In the genomic region with DNA sequence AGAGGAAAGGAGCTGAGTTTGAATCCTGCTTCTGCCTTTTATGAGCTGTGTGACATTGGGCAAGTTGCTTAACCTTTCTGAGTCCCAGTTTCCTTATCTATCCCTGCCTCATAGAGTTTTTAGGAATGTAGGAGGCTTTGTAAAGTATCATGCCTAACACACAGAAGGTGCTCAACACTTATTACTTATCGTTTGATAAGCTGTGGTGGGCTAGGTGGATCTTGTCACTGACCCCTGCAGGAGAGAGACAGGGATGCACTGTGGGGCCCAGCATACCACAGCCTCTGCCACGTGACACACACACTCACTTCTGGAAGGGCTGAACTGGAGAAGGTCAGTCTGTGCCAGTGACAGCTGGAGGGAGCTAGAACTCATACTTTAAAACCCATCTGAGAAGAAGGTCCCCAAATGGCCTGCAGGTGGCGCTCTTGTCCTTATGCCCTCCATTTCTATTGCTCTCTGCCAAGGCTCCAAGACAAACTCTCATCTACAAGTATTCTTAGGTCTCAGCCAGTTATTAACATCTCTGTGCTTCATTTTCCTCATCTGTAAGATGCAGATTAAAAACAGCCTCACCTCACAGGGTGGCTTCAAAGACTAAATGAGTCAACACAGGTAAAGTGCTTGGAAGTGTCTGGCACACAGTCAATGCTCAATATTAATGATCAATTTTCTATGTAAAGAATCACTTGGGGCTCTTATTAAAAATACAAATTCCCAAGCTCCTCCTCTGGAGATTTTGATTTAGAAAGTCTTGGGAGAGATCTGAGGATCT, we compare ENCODE assay signal across 8 cellular contexts. TPM values are rescaled to one million over a fixed set of nuclear protein-coding genes. Genes with fewer than 3 reads are reported as not detected.
DNase-seq lines count a peak whose midpoint lies in the region; ATAC-seq and TF ChIP-seq lines count a peak whose summit lies in the region.

No MANE protein-coding gene starts in this region.

- H3K4me3 Mint-ChIP-seq in activated naive CD4-positive, alpha-beta T cell treated with anti-CD3 and anti-CD28 coated beads for 36 hours = no peak overlapping the region

- H3K4me3 ChIP-seq in heart left ventricle (no peak overlapping the region), psoas muscle (no peak overlapping the region)

- H3K27ac ChIP-seq in heart left ventricle = peak overlapping the region in 1 of 12 donors; percentile 83
- no peak overlapping the region for H3K27ac ChIP-seq in psoas muscle

- no peaks in the 10 kb centered on the region for H3K9me3 ChIP-seq in heart left ventricle
- H3K9me3 ChIP-seq in psoas muscle = no peaks in the 10 kb centered on the region

- H3K27me3 ChIP-seq in heart left ventricle (no peaks in the 10 kb centered on the region), psoas muscle (ENCODE audit: insufficient read depth in 3 of 3, low read length in 2 of 3) (no peaks in the 10 kb centered on the region)

- WGBS in heart left ventricle, 4 donors = 29% methylated on average over 3 of the region's 3 CpGs
- WGBS in psoas muscle, 3 donors = 35 to 49% (median 37%) methylated on average over 3 of the region's 3 CpGs

- peak; percentile 84 for DNase-seq in GM03348 (ENCODE audit: low spot score)
- peak; percentile 79 for DNase-seq in KG1 (lab: John Stamatoyannopoulos, UW)
- DNase-seq in RPMI8226 = peak; percentile 88
- peak; percentile 83 for DNase-seq in activated naive CD4-positive, alpha-beta T cell treated with anti-CD3 and anti-CD28 coated beads for 36 hours
- DNase-seq in heart left ventricle = peak; percentile 55 to 74 (median 60)
- DNase-seq in psoas muscle = peak in 1 of 2 donors; percentile 53
- no peak for DNase-seq in stimulated activated naive CD4-positive, alpha-beta T cell treated with Interleukin-2 at 50 U/mL for 16 hours (lab: John Stamatoyannopoulos, UW)

- H3K9me3 Mint-ChIP-seq in activated naive CD4-positive, alpha-beta T cell treated with anti-CD3 and anti-CD28 coated beads for 36 hours = no peaks in the 10 kb centered on the region

- TF ChIP-seq POLR2A in heart left ventricle (IDR thresholded peaks at IDR 0.05) = no peak

- peak; percentile 61 to 84 (median 72) for TF ChIP-seq CTCF in heart left ventricle (IDR thresholded peaks at IDR 0.05)
- peak; percentile 51 for TF ChIP-seq CTCF in psoas muscle (IDR thresholded peaks at IDR 0.05)

- H3K36me3 Mint-ChIP-seq in activated naive CD4-positive, alpha-beta T cell treated with anti-CD3 and anti-CD28 coated beads for 36 hours (ENCODE audit: low read depth) = no peaks in the 10 kb centered on the region

- no peaks in the 10 kb centered on the region for H3K4me1 Mint-ChIP-seq in activated naive CD4-positive, alpha-beta T cell treated with anti-CD3 and anti-CD28 coated beads for 36 hours (ENCODE audit: low read depth)

- peaks cover 0 to 18% (median 0%) of the 10 kb centered on the region in 9 donors for H3K36me3 ChIP-seq in heart left ventricle
- no peaks in the 10 kb centered on the region for H3K36me3 ChIP-seq in psoas muscle (ENCODE audit: insufficient read depth in 1 of 2, low read depth in 1 of 2)

- intact Hi-C loops in activated naive CD4-positive, alpha-beta T cell treated with anti-CD3 and anti-CD28 coated beads for 36 hours (cut with micrococcal nuclease) = loop anchor here (1.0 to 10.0 kb wide), 4 partner anchors 60 to 342 kb away; no protein-coding TSS in a partner anchor
- intact Hi-C loops in heart left ventricle (cut with DNase I) (no loop called here), psoas muscle (cut with DNase I) (no loop called here)

- CTCF ChIA-PET in activated naive CD4-positive, alpha-beta T cell treated with anti-CD3 and anti-CD28 coated beads for 36 hours (lab: Charles Lee) = interaction anchor here (0.6 to 3.6 kb wide), 16 partner anchors 8 to 1701 kb away, joined by 3 to 46 read pairs (median 3); no protein-coding TSS in a partner anchor

- no peaks in the 10 kb centered on the region for H3K27me3 Mint-ChIP-seq in activated naive CD4-positive, alpha-beta T cell treated with anti-CD3 and anti-CD28 coated beads for 36 hours (ENCODE audit: low read depth)

- ATAC-seq in GM21825 (IDR thresholded peaks at IDR 0.05; ENCODE audit: unreplicated experiment) (peak; percentile 93), heart left ventricle (peak; percentile 56 to 82 (median 78)), psoas muscle (peak in 3 of 4 donors; percentile 22 to 70 (median 60))

- H3K27ac Mint-ChIP-seq in activated naive CD4-positive, alpha-beta T cell treated with anti-CD3 and anti-CD28 coated beads for 36 hours = no peak overlapping the region

- H3K4me1 ChIP-seq in heart left ventricle = peaks cover 0 to 3% (median 0%) of the 10 kb centered on the region in 12 donors
- no peaks in the 10 kb centered on the region for H3K4me1 ChIP-seq in psoas muscle

RNA-seq across cellular contexts. Expression of gene HACD2, which starts 57.5 kb away (rescaled TPM):
- 10 to 100 TPM; 25.9 TPM for total RNA-seq in activated naive CD4-positive, alpha-beta T cell treated with anti-CD3 and anti-CD28 coated beads for 36 hours
- total RNA-seq in heart left ventricle (10 to 100 TPM in 4 of 9 donors, 1 to 10 TPM in 5; 8.8 to 23.3 (median 9.7) TPM), psoas muscle (1 to 10 TPM; 3.7 to 6.6 (median 6.1) TPM)
- polyA plus RNA-seq in heart left ventricle (10 to 100 TPM in 1 of 2 donors, 1 to 10 TPM in 1; 5.6 to 17.1 TPM), psoas muscle (1 to 10 TPM; 3.7 to 7.9 (median 5.7) TPM)
